In genomic region chr13:24541476-24542352, GRCh38 we compare ENCODE assay signal across 8 cellular contexts. TPM values are rescaled to one million over a fixed set of nuclear protein-coding genes. Genes with fewer than 3 reads are reported as not detected.
DNase-seq lines count a peak whose midpoint lies in the region; ATAC-seq, FAIRE-seq and TF ChIP-seq lines count a peak whose summit lies in the region.
"Not testable (repeated sequence)": the region's sequence is repeated elsewhere in the genome, so short reads cannot be mapped to it uniquely, and the experiment has no call there.

No MANE protein-coding gene starts in this region.

- H3K9me3 Mint-ChIP-seq in activated naive CD8-positive, alpha-beta T cell (ENCODE audit: low read depth) = not testable (repeated sequence)

- H3K4me1 Mint-ChIP-seq in activated naive CD8-positive, alpha-beta T cell (ENCODE audit: low read depth) = peaks cover 13% of the 10 kb centered on the region

- H3K27me3 Mint-ChIP-seq in activated naive CD8-positive, alpha-beta T cell = peaks cover 13% of the 10 kb centered on the region

- peak overlapping the region; percentile 84 for H3K4me3 Mint-ChIP-seq in activated naive CD8-positive, alpha-beta T cell

- not testable (repeated sequence) for H3K9me3 ChIP-seq in SJCRH30 (replicated peaks); aorta (ENCODE audit: control insufficient read depth, low read length)

- not testable (repeated sequence) for TF ChIP-seq CTCF in HL-60 (IDR thresholded peaks at IDR 0.05; ENCODE audit: insufficient read depth, low read length)

- H3K36me3 Mint-ChIP-seq in activated naive CD8-positive, alpha-beta T cell = not testable (repeated sequence)

- DNase-seq in GM12891 (ENCODE audit: insufficient read length, low spot score) (peak; percentile 37), HL-60 (ENCODE audit: low read depth in 1 of 2, low spot score in 1 of 2) (peak; percentile 14 to 30), left kidney (ENCODE audit: low read depth, low spot score) (peak; percentile 71), posterior vena cava (ENCODE audit: low spot score) (peak; percentile 85), aorta (peak in 1 of 2 donors; percentile 53)
- DNase-seq in SJCRH30 = not testable (repeated sequence)

- ATAC-seq in esophagus mucosa (peak; percentile 44), aorta (ENCODE audit: low FRiP score) (peak; percentile 55)

- H3K27me3 ChIP-seq in HL-60 (ENCODE audit: insufficient read depth, poor library complexity, severe bottlenecking) = peaks cover 22% of the 10 kb centered on the region
- not testable (repeated sequence) for H3K27me3 ChIP-seq in SJCRH30; aorta (ENCODE audit: control insufficient read depth in 1 of 2, insufficient read depth in 2 of 2, low read length in 1 of 2)

- H3K4me1 ChIP-seq in SJCRH30; aorta (ENCODE audit: control insufficient read depth in 1 of 2, insufficient read depth in 2 of 2, low read length in 2 of 2): not testable (repeated sequence)

- H3K4me3 ChIP-seq in HL-60 (replicated peaks; ENCODE audit: insufficient read depth, low read length) = peak overlapping the region; percentile 45
- peak overlapping the region; percentile 43 for H3K4me3 ChIP-seq in SJCRH30
- peak overlapping the region in 1 of 2 donors; percentile 10 for H3K4me3 ChIP-seq in aorta (ENCODE audit: low read length in 2 of 2)

- intact Hi-C loops in posterior vena cava (cut with DNase I); aorta (cut with DNase I): not testable (repeated sequence)

- peak; percentile 58 for FAIRE-seq in GM12891 (lab: Jason Lieb, UNC)

- not testable (repeated sequence) for H3K36me3 ChIP-seq in SJCRH30; aorta (ENCODE audit: control insufficient read depth in 1 of 2, insufficient read depth in 2 of 2, low read length in 1 of 2)

- TF ChIP-seq POLR2A in GM12891 (IDR thresholded peaks at IDR 0.05; ENCODE audit: low read depth, low read length) = not testable (repeated sequence)

- not testable (repeated sequence) for H3K27ac ChIP-seq in HL-60 (replicated peaks); SJCRH30; aorta (ENCODE audit: low read depth in 1 of 2, low read length in 2 of 2)

- 2% methylated on average over 57 to 73 of the region's 73 CpGs for WGBS in aorta, 2 donors

- H3K27ac Mint-ChIP-seq in activated naive CD8-positive, alpha-beta T cell = peak overlapping the region; percentile 34

RNA-seq across cellular contexts. Expression of gene PARP4, which starts 29.1 kb away (rescaled TPM):
- polyA plus RNA-seq in GM12891 (2012; ENCODE audit: low read depth, missing spikeins) = 27.5 TPM
- total RNA-seq in SJCRH30 (2014; rRNA removed; shearing (Covaris generic)) = 49.9 and 54.0 TPM in 2 replicates
- 41.5 TPM for total RNA-seq in esophagus mucosa
- total RNA-seq in posterior vena cava = 10 to 100 TPM; 31.5 to 34.0 TPM
- 10 to 100 TPM; 35.2 to 52.6 TPM for total RNA-seq in aorta
- 10 to 100 TPM; 12.4 to 13.1 TPM for polyA plus RNA-seq in aorta
